Comparison of ENCODE assay signal across 9 cellular contexts in genomic region chr2:207513577-207514257, GRCh38. TPM values are rescaled to one million over a fixed set of nuclear protein-coding genes. Genes with fewer than 3 reads are reported as not detected.
DNase-seq lines count a peak whose midpoint lies in the region; ATAC-seq and TF ChIP-seq lines count a peak whose summit lies in the region.
"Had no signal": no experiment of that assay in that cellular context is flagged by ENCODE, and none has a peak within 500 bp of the region (broad histone marks: within the 10 kb centered on the region; RNA-seq: fewer than 3 reads in every experiment).

No MANE protein-coding gene starts in this region.

- no peaks in the 10 kb centered on the region for H3K4me1 ChIP-seq in CD8-positive, alpha-beta T cell (ENCODE audit: insufficient read depth, low read length)

- CTCF ChIA-PET in CD8-positive, alpha-beta T cell (lab: Charles Lee) = no interaction called here
- CTCF ChIA-PET in activated CD8-positive, alpha-beta memory T cell treated with anti-CD3 and anti-CD28 coated beads, Interleukin-2, amount 10 ng/mL, durations not matched to agents 7 days and 5 days (lab: Charles Lee) = no interaction called here

- POLR2A ChIA-PET in CD8-positive, alpha-beta T cell (lab: Charles Lee) = no interaction called here

- H3K27ac ChIP-seq in CD8-positive, alpha-beta T cell (ENCODE audit: low read depth, low read length) = no peak overlapping the region

- H3K4me3 Mint-ChIP-seq in CD8-positive, alpha-beta T cell = no peak overlapping the region
- no peak overlapping the region for H3K4me3 Mint-ChIP-seq in activated CD8-positive, alpha-beta memory T cell treated with anti-CD3 and anti-CD28 coated beads, Interleukin-2, amount 10 ng/mL, durations not matched to agents 7 days and 5 days

- no peak for ATAC-seq in CD8-positive, alpha-beta T cell
- no peak for ATAC-seq in activated CD8-positive, alpha-beta memory T cell treated with anti-CD3 and anti-CD28 coated beads, Interleukin-2, amount 10 ng/mL, durations not matched to agents 7 days and 5 days

- H3K4me1 Mint-ChIP-seq in CD8-positive, alpha-beta T cell (ENCODE audit: low read depth) = peaks cover 4% of the 10 kb centered on the region
- peaks cover 9% of the 10 kb centered on the region for H3K4me1 Mint-ChIP-seq in activated CD8-positive, alpha-beta memory T cell treated with anti-CD3 and anti-CD28 coated beads, Interleukin-2, amount 10 ng/mL, durations not matched to agents 7 days and 5 days

- peak; percentile 97 for DNase-seq in GM04504 (ENCODE audit: low read depth)
- DNase-seq in NOMO-1 treated with dmso at 0.1 percent for 144 hours (lab: John Stamatoyannopoulos, UW; ENCODE audit: unreplicated experiment) = peak; percentile 33
- DNase-seq in epithelial cell of esophagus (ENCODE audit: low read depth) = peak; percentile 92
- peak; percentile 86 for DNase-seq in skeletal muscle cell (ENCODE audit: low read depth)
- no peak for DNase-seq in NCI-H1436 treated with DMSO at 0.1 percent for 48 hours (lab: John Stamatoyannopoulos, UW)
- no peak for DNase-seq in CD8-positive, alpha-beta T cell
- DNase-seq in cerebellar nuclear complex (lab: John Stamatoyannopoulos, UW) = no peak
- no peak for DNase-seq in activated CD8-positive, alpha-beta memory T cell treated with anti-CD3 and anti-CD28 coated beads, Interleukin-2, amount 10 ng/mL, durations not matched to agents 7 days and 5 days
- DNase-seq: activated CD4-positive, alpha-beta T cell treated with anti-CD3 and anti-CD28 coated beads, Interleukin-2, amount 50 U/mL, for 1 hour had no signal

- H3K27me3 Mint-ChIP-seq in CD8-positive, alpha-beta T cell (ENCODE audit: low read depth) = no peaks in the 10 kb centered on the region
- H3K27me3 Mint-ChIP-seq in activated CD8-positive, alpha-beta memory T cell treated with anti-CD3 and anti-CD28 coated beads, Interleukin-2, amount 10 ng/mL, durations not matched to agents 7 days and 5 days = peaks cover 20% of the 10 kb centered on the region

- H3K4me3 ChIP-seq in epithelial cell of esophagus (ENCODE audit: low read length) = no peak overlapping the region
- no peak overlapping the region for H3K4me3 ChIP-seq in skeletal muscle cell (ENCODE audit: low read depth, low read length)
- no peak overlapping the region for H3K4me3 ChIP-seq in CD8-positive, alpha-beta T cell (ENCODE audit: low read depth, low read length)

- H3K9me3 Mint-ChIP-seq in CD8-positive, alpha-beta T cell = no peaks in the 10 kb centered on the region
- no peaks in the 10 kb centered on the region for H3K9me3 Mint-ChIP-seq in activated CD8-positive, alpha-beta memory T cell treated with anti-CD3 and anti-CD28 coated beads, Interleukin-2, amount 10 ng/mL, durations not matched to agents 7 days and 5 days (ENCODE audit: low read depth)

- no peaks in the 10 kb centered on the region for H3K27me3 ChIP-seq in CD8-positive, alpha-beta T cell (ENCODE audit: insufficient read depth, low read length)

- TF ChIP-seq CTCF in epithelial cell of esophagus (IDR thresholded peaks at IDR 0.05; ENCODE audit: insufficient read depth, low read depth, low read length, missing control alignments) = no peak
- no peak for TF ChIP-seq CTCF in CD8-positive, alpha-beta T cell (IDR thresholded peaks at IDR 0.05)

- no peak overlapping the region for H3K27ac Mint-ChIP-seq in CD8-positive, alpha-beta T cell
- H3K27ac Mint-ChIP-seq in activated CD8-positive, alpha-beta memory T cell treated with anti-CD3 and anti-CD28 coated beads, Interleukin-2, amount 10 ng/mL, durations not matched to agents 7 days and 5 days = no peak overlapping the region

- intact Hi-C loops in CD8-positive, alpha-beta T cell (cut with DNase I, micrococcal nuclease) = loop anchor here (5.0 to 10.0 kb wide), 2 partner anchors 114 to 521 kb away; partner anchors contain the start of gene METTL21A (in 1 of the 2)

- no peaks in the 10 kb centered on the region for H3K9me3 ChIP-seq in CD8-positive, alpha-beta T cell (ENCODE audit: low read length)

- H3K36me3 ChIP-seq in CD8-positive, alpha-beta T cell (ENCODE audit: insufficient read depth, low read length) = no peaks in the 10 kb centered on the region

- no peaks in the 10 kb centered on the region for H3K36me3 Mint-ChIP-seq in CD8-positive, alpha-beta T cell
- H3K36me3 Mint-ChIP-seq in activated CD8-positive, alpha-beta memory T cell treated with anti-CD3 and anti-CD28 coated beads, Interleukin-2, amount 10 ng/mL, durations not matched to agents 7 days and 5 days = peaks cover 3% of the 10 kb centered on the region

RNA-seq across cellular contexts. Expression of gene CREB1, which starts 16.0 kb away (rescaled TPM):
- 10 to 100 TPM; 43.9 to 51.4 TPM for total RNA-seq in CD8-positive, alpha-beta T cell
- total RNA-seq in activated CD8-positive, alpha-beta memory T cell treated with anti-CD3 and anti-CD28 coated beads, Interleukin-2, amount 10 ng/mL, durations not matched to agents 7 days and 5 days = 100 to 1,000 TPM; 101 to 115 TPM

Comparison
In these comparisons a context has a peak if more than half of its experiments do, and no peak if none do; other contexts are left out.
1. DNase-seq: peak in GM04504 (single experiment), NOMO-1 treated with dmso at 0.1 percent for 144 hours (single experiment), epithelial cell of esophagus (single experiment) and skeletal muscle cell (single experiment); none in NCI-H1436 treated with DMSO at 0.1 percent for 48 hours (single experiment), CD8-positive, alpha-beta T cell (0 of 7), cerebellar nuclear complex (0 of 2) and activated CD8-positive, alpha-beta memory T cell treated with anti-CD3 and anti-CD28 coated beads, Interleukin-2, amount 10 ng/mL, durations not matched to agents 7 days and 5 days (single experiment).